Comparison of ENCODE assay signal across 1 cellular context in genomic region chr7:117435475-117436043, GRCh38.
TF ChIP-seq lines count a peak whose summit lies in the region.

No MANE protein-coding gene starts in this region.

TF ChIP-seq in H1, 55 proteins besides CTCF, POLR2A, EP300 and RAD21 (continued from another document):
- TF ChIP-seq TAF7 (optimal IDR thresholded peaks at IDR 0.05; ENCODE audit: borderline replicate concordance, low read depth, low read length) = no peak
- TF ChIP-seq KDM1A (IDR thresholded peaks at IDR 0.05; ENCODE audit: borderline replicate concordance, low read length) = no peak
- TF ChIP-seq SIX5 (IDR thresholded peaks at IDR 0.05; ENCODE audit: low read depth, low read length) = no peak
- TF ChIP-seq CTBP2 (IDR thresholded peaks at IDR 0.05; ENCODE audit: borderline replicate concordance, insufficient read depth, insufficient read length, low read length) = no peak
- no peak for TF ChIP-seq BACH1 (IDR thresholded peaks at IDR 0.05; ENCODE audit: low read length)
- TF ChIP-seq TCF12 (IDR thresholded peaks at IDR 0.05; ENCODE audit: low read depth, low read length) = no peak
- TF ChIP-seq SP2 (IDR thresholded peaks at IDR 0.05; ENCODE audit: low read length) = no peak
- no peak for TF ChIP-seq JUND (IDR thresholded peaks at IDR 0.05; ENCODE audit: low read length)
- no peak for TF ChIP-seq HDAC2 (IDR thresholded peaks at IDR 0.05; ENCODE audit: borderline replicate concordance in 1 of 2, low read depth in 2 of 2, low read length in 2 of 2)
